Comparison of ENCODE assay signal across 18 cellular contexts in the genomic region with DNA sequence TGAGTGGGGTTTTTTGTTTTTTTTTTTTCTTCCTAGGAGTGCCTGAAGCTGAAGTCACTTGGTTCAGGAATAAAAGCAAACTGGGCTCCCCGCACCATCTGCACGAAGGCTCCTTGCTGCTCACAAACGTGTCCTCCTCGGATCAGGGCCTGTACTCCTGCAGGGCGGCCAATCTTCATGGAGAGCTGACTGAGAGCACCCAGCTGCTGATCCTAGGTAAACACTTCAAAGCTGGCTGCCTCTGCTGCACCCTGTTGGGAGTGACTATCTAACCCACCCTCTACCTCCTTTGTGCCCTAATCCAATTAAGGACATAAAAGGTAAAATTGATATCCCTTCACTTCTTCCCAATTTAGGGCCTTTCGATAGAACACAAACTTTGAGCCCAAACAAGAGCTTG.
DNase-seq lines count a peak whose midpoint lies in the region; ATAC-seq and TF ChIP-seq lines count a peak whose summit lies in the region.
"Had no signal": no experiment of that assay in that cellular context is flagged by ENCODE, and none has a peak within 500 bp of the region (broad histone marks: within the 10 kb centered on the region; RNA-seq: fewer than 3 reads in every experiment).

No MANE protein-coding gene starts in this region.

- H3K27me3 ChIP-seq in hepatocyte (no peaks in the 10 kb centered on the region), upper lobe of left lung (no peaks in the 10 kb centered on the region)
- H3K27me3 ChIP-seq: sigmoid colon had no signal

- no peak overlapping the region for H2AFZ ChIP-seq in hepatocyte

- CTCF ChIA-PET in HEK293 (lab: Yijun Ruan, JAX) = interaction anchor here (0.6 to 0.9 kb wide), 5 partner anchors 34 to 562 kb away, joined by 3 to 4 read pairs (median 3); no protein-coding TSS in a partner anchor

- H3K27me3 Mint-ChIP-seq in CD14-positive monocyte (ENCODE audit: low read depth in 3 of 3) = peaks cover 0 to 4% (median 0%) of the 10 kb centered on the region in 3 donors
- H3K27me3 Mint-ChIP-seq: IgD-negative memory B cell had no signal

- peaks cover 8% of the 10 kb centered on the region for H3K4me1 ChIP-seq in HEK293 (ENCODE audit: control insufficient read depth, insufficient read depth, low read length)
- no peaks in the 10 kb centered on the region for H3K4me1 ChIP-seq in hepatocyte (ENCODE audit: insufficient read depth)
- H3K4me1 ChIP-seq in upper lobe of left lung = peaks cover 0 to 11% (median 5%) of the 10 kb centered on the region in 4 donors

- peaks cover 0 to 4% (median 1%) of the 10 kb centered on the region in 7 donors for H3K9me3 Mint-ChIP-seq in CD14-positive monocyte
- H3K9me3 Mint-ChIP-seq: IgD-negative memory B cell, WTC11 had no signal

- POLR2A ChIA-PET in HEK293 (lab: Yijun Ruan, JAX) = no interaction called here

- no peaks in the 10 kb centered on the region for H3K9me2 ChIP-seq in hepatocyte (replicated peaks; ENCODE audit: insufficient read depth)

- no peaks in the 10 kb centered on the region for H3K36me3 ChIP-seq in HEK293 (ENCODE audit: control insufficient read depth in 2 of 2, insufficient read depth in 1 of 2, low read length in 2 of 2)
- no peaks in the 10 kb centered on the region for H3K36me3 ChIP-seq in hepatocyte (replicated peaks; ENCODE audit: insufficient read depth, low read depth)
- H3K36me3 ChIP-seq in upper lobe of left lung = no peaks in the 10 kb centered on the region
- H3K36me3 ChIP-seq: sigmoid colon had no signal

- no peaks in the 10 kb centered on the region for H3K36me3 Mint-ChIP-seq in CD14-positive monocyte
- H3K36me3 Mint-ChIP-seq: IgD-negative memory B cell, WTC11 had no signal

- TF ChIP-seq CTCF in HEK293 (tag by site-specific recombination; IDR thresholded peaks at IDR 0.05) (no peak), hepatocyte (IDR thresholded peaks at IDR 0.05; ENCODE audit: poor library complexity) (no peak), CD14-positive monocyte (IDR thresholded peaks at IDR 0.05) (no peak), upper lobe of left lung (IDR thresholded peaks at IDR 0.05) (no peak)

- intact Hi-C loops in CD14-positive monocyte (cut with micrococcal nuclease) = no loop called here

- WGBS in hepatocyte (ENCODE audit: low lambda C conversion rate, missing lambda C conversion rate) = 55% methylated on average over 6 of the region's 6 CpGs
- WGBS in upper lobe of left lung, 2 donors = 63 to 77% methylated on average over 6 of the region's 6 CpGs

- no peak for ATAC-seq in upper lobe of left lung (ENCODE audit: low FRiP score in 2 of 2)
- ATAC-seq: HCT116, WTC11 had no signal

- H3K27ac ChIP-seq in HEK293 (ENCODE audit: extremely low read depth, low read depth, low read length) = no peak overlapping the region
- H3K27ac ChIP-seq in hepatocyte = peak overlapping the region; percentile 31
- peak overlapping the region in 1 of 4 donors; percentile 19 for H3K27ac ChIP-seq in upper lobe of left lung
- H3K27ac ChIP-seq: sigmoid colon, thoracic aorta had no signal

- DNase-seq in D341Med (ENCODE audit: low spot score) (peak; percentile 33), NCI-H2196 (lab: John Stamatoyannopoulos, UW; ENCODE audit: unreplicated experiment) (peak; percentile 47), hepatocyte (ENCODE audit: low spot score) (peak; percentile 8), CD14-positive monocyte (ENCODE audit: low spot score) (no peak), upper lobe of left lung (no peak), germinal center (ENCODE audit: low spot score) (no peak)
- DNase-seq: dermis blood vessel endothelial cell; erythroblast; islet precursor cell; NCI-H1048; sigmoid colon; stimulated activated CD4-positive, alpha-beta T cell treated with anti-CD3 and anti-CD28 coated beads, Interleukin-2, amount 100 ng/mL, for 48 hours; stimulated activated CD8-positive, alpha-beta memory T cell treated with anti-CD3 and anti-CD28 coated beads, Interleukin-4, amount 100 ng/mL, for 48 hours had no signal

- no peaks in the 10 kb centered on the region for H3K4me1 Mint-ChIP-seq in CD14-positive monocyte
- H3K4me1 Mint-ChIP-seq: IgD-negative memory B cell had no signal

- H3K4me3 ChIP-seq in HEK293 (ENCODE audit: low read depth, low read length) = no peak overlapping the region
- H3K4me3 ChIP-seq in hepatocyte = no peak overlapping the region
- no peak overlapping the region for H3K4me3 ChIP-seq in upper lobe of left lung
- H3K4me3 ChIP-seq: sigmoid colon, thoracic aorta had no signal

- no peaks in the 10 kb centered on the region for H3K79me2 ChIP-seq in hepatocyte

- no peaks in the 10 kb centered on the region for H4K20me1 ChIP-seq in hepatocyte (ENCODE audit: insufficient read depth, poor library complexity, severe bottlenecking)

- no peak overlapping the region for H3K4me2 ChIP-seq in hepatocyte

- no peak overlapping the region for H3K4me3 Mint-ChIP-seq in CD14-positive monocyte
- H3K4me3 Mint-ChIP-seq: IgD-negative memory B cell, WTC11 had no signal

- no peak for TF ChIP-seq EP300 in upper lobe of left lung (IDR thresholded peaks at IDR 0.05)

- TF ChIP-seq POLR2A in upper lobe of left lung (IDR thresholded peaks at IDR 0.05) = no peak

- H3K27ac Mint-ChIP-seq in CD14-positive monocyte = no peak overlapping the region
- H3K27ac Mint-ChIP-seq: IgD-negative memory B cell had no signal

- H3K9me3 ChIP-seq in HEK293 (ENCODE audit: control insufficient read depth, insufficient read depth, low read depth, low read length) (no peaks in the 10 kb centered on the region), hepatocyte (ENCODE audit: low read depth) (no peaks in the 10 kb centered on the region), upper lobe of left lung (no peaks in the 10 kb centered on the region)
- H3K9me3 ChIP-seq: sigmoid colon, thoracic aorta had no signal

TF ChIP-seq in HEK293, 187 proteins besides CTCF, POLR2A, EP300 and RAD21:
- TF ChIP-seq ZBTB17 (tag by site-specific recombination; IDR thresholded peaks at IDR 0.05) = 0 out of 2 replicates have a peak, but pooled peaks have one; percentile 12
- TF ChIP-seq GLIS2 (tag by site-specific recombination; IDR thresholded peaks at IDR 0.05) = no peak
- TF ChIP-seq ZIC2 (tag by site-specific recombination; IDR thresholded peaks at IDR 0.05) = peak; percentile 95
TF ChIP-seq in HEK293: peak in this region for 2.

Comparison
In these comparisons a context has a peak if more than half of its experiments do, and no peak if none do; other contexts are left out.
1. DNase-seq: peak in D341Med (single experiment), NCI-H2196 (single experiment) and hepatocyte (single experiment); none in CD14-positive monocyte (single experiment), upper lobe of left lung (0 of 2) and germinal center (single experiment).